8 cellular contexts compared by ENCODE assay signal in the genomic region with DNA sequence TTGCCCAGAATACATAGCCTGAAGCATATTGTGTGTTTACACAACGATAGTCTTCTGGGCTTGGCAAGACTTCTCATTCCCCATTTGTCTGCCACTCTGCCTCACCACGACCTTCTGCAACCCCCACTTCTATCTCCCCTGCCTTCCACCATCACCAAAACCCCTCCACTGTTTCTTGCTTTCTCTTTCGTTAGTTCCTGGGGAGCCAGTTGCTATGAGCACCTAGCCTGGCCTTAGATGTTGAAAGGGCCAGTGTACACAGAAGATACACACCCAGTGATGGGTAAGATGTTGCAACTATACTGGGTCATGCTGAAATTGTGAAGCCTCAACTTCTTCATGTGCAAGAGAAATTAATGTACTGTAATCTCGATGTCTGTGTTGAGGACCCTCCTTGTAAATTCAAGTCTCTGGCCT. TPM values are rescaled to one million over a fixed set of nuclear protein-coding genes. Genes with fewer than 3 reads are reported as not detected.
DNase-seq lines count a peak whose midpoint lies in the region; ATAC-seq and TF ChIP-seq lines count a peak whose summit lies in the region.

No MANE protein-coding gene starts in this region.

- no peak overlapping the region for H3K27ac ChIP-seq in CD4-positive, alpha-beta T cell (ENCODE audit: low read depth, low read length)

- POLR2A ChIA-PET in CD4-positive, alpha-beta T cell (lab: Charles Lee) = no interaction called here

- H3K4me1 Mint-ChIP-seq in CD4-positive, alpha-beta T cell (ENCODE audit: low read depth) = peaks cover 50% of the 10 kb centered on the region
- peaks cover 46% of the 10 kb centered on the region for H3K4me1 Mint-ChIP-seq in activated T-cell treated with anti-CD3 and anti-CD28 coated beads, Interleukin-2, amount 50 U/mL, for 72 hours (ENCODE audit: low read depth)
- peaks cover 28% of the 10 kb centered on the region for H3K4me1 Mint-ChIP-seq in memory B cell

- H3K27me3 Mint-ChIP-seq in CD4-positive, alpha-beta T cell = no peaks in the 10 kb centered on the region
- no peaks in the 10 kb centered on the region for H3K27me3 Mint-ChIP-seq in activated T-cell treated with anti-CD3 and anti-CD28 coated beads, Interleukin-2, amount 50 U/mL, for 72 hours (ENCODE audit: low read depth)
- H3K27me3 Mint-ChIP-seq in memory B cell = no peaks in the 10 kb centered on the region

- CTCF ChIA-PET in CD4-positive, alpha-beta T cell (lab: Charles Lee) = no interaction called here

- no peak for DNase-seq in CD4-positive, alpha-beta T cell
- DNase-seq in HuH-7 (ENCODE audit: low spot score) (peak; percentile 59), memory B cell (ENCODE audit: low spot score in 2 of 2) (no peak), SHP77 (lab: John Stamatoyannopoulos, UW) (no peak)
- DNase-seq in activated T-cell treated with anti-CD3 and anti-CD28 coated beads, Interleukin-2, amount 50 U/mL, for 72 hours = peak in 1 of 2 donors; percentile 16

- H3K9me3 Mint-ChIP-seq in CD4-positive, alpha-beta T cell = no peaks in the 10 kb centered on the region
- H3K9me3 Mint-ChIP-seq in activated T-cell treated with anti-CD3 and anti-CD28 coated beads, Interleukin-2, amount 50 U/mL, for 72 hours = no peaks in the 10 kb centered on the region
- no peaks in the 10 kb centered on the region for H3K9me3 Mint-ChIP-seq in memory B cell

- intact Hi-C loops in CD4-positive, alpha-beta T cell (cut with DNase I, micrococcal nuclease) = no loop called here

- no peaks in the 10 kb centered on the region for H3K27me3 ChIP-seq in CD4-positive, alpha-beta T cell (ENCODE audit: control insufficient read depth, insufficient read depth, low read length)

- H3K27ac Mint-ChIP-seq in CD4-positive, alpha-beta T cell = peak overlapping the region; percentile 98
- H3K27ac Mint-ChIP-seq in activated T-cell treated with anti-CD3 and anti-CD28 coated beads, Interleukin-2, amount 50 U/mL, for 72 hours = peak overlapping the region; percentile 62
- H3K27ac Mint-ChIP-seq in memory B cell = peak overlapping the region; percentile 98

- no peaks in the 10 kb centered on the region for H3K9me3 ChIP-seq in CD4-positive, alpha-beta T cell (ENCODE audit: control insufficient read depth, low read length)

- H3K36me3 Mint-ChIP-seq in CD4-positive, alpha-beta T cell (ENCODE audit: low read depth) = peaks cover 37% of the 10 kb centered on the region
- H3K36me3 Mint-ChIP-seq in activated T-cell treated with anti-CD3 and anti-CD28 coated beads, Interleukin-2, amount 50 U/mL, for 72 hours (ENCODE audit: insufficient read depth in 2 of 2) = peaks cover 18 to 19% of the 10 kb centered on the region in 2 donors
- peaks cover 5% of the 10 kb centered on the region for H3K36me3 Mint-ChIP-seq in memory B cell

- ATAC-seq in CD4-positive, alpha-beta T cell (ENCODE audit: poor library complexity) = no peak
- ATAC-seq in activated T-cell treated with anti-CD3 and anti-CD28 coated beads, Interleukin-2, amount 50 U/mL, for 72 hours (replicated peaks in 1 of 2) = no peak
- ATAC-seq in memory B cell (ENCODE audit: low read depth) (no peak), HG03039 (IDR thresholded peaks at IDR 0.05; ENCODE audit: unreplicated experiment) (no peak), GM19397 (IDR thresholded peaks at IDR 0.05; ENCODE audit: unreplicated experiment) (no peak), HG03469 (IDR thresholded peaks at IDR 0.05; ENCODE audit: unreplicated experiment) (no peak)

- TF ChIP-seq CTCF in CD4-positive, alpha-beta T cell (IDR thresholded peaks at IDR 0.05) = no peak

- peak overlapping the region; percentile 95 for H3K4me3 Mint-ChIP-seq in CD4-positive, alpha-beta T cell
- H3K4me3 Mint-ChIP-seq in activated T-cell treated with anti-CD3 and anti-CD28 coated beads, Interleukin-2, amount 50 U/mL, for 72 hours = peak overlapping the region; percentile 80 to 83
- H3K4me3 Mint-ChIP-seq in memory B cell = peak overlapping the region; percentile 91

RNA-seq across cellular contexts. Expression of a gene that starts 1.0 kb away (rescaled TPM):
- 10 to 100 TPM; 83.7 to 94.4 TPM for total RNA-seq in CD4-positive, alpha-beta T cell
- total RNA-seq in activated T-cell treated with anti-CD3 and anti-CD28 coated beads, Interleukin-2, amount 50 U/mL, for 72 hours = 100 to 1,000 TPM in 1 of 2 donors, 10 to 100 TPM in 1; 88.7 to 116 TPM

RNA-seq across cellular contexts. Expression of a gene that starts 52.8 kb away (rescaled TPM):
- 10 to 100 TPM; 16.5 to 19.0 TPM for total RNA-seq in CD4-positive, alpha-beta T cell
- total RNA-seq in activated T-cell treated with anti-CD3 and anti-CD28 coated beads, Interleukin-2, amount 50 U/mL, for 72 hours = 10 to 100 TPM; 40.2 to 42.0 TPM
